2 cellular contexts compared by ENCODE assay signal in genomic region chr14:81252278-81252677, GRCh38.
TF ChIP-seq lines count a peak whose summit lies in the region.

No MANE protein-coding gene starts in this region.

TF ChIP-seq in GM23338, 12 proteins besides CTCF, POLR2A, EP300 and RAD21:
- no peak for TF ChIP-seq ZNF114 (CRISPR knock-in tag; IDR thresholded peaks at IDR 0.05)
- TF ChIP-seq JUNB (IDR thresholded peaks at IDR 0.05; ENCODE audit: unreplicated experiment): no peak
- no peak for TF ChIP-seq ZNF331 (CRISPR knock-in tag; IDR thresholded peaks at IDR 0.05; ENCODE audit: low read depth)
- TF ChIP-seq CREB1 (CRISPR knock-in tag; IDR thresholded peaks at IDR 0.05; ENCODE audit: low read depth): no peak
- TF ChIP-seq, protein P1, sequence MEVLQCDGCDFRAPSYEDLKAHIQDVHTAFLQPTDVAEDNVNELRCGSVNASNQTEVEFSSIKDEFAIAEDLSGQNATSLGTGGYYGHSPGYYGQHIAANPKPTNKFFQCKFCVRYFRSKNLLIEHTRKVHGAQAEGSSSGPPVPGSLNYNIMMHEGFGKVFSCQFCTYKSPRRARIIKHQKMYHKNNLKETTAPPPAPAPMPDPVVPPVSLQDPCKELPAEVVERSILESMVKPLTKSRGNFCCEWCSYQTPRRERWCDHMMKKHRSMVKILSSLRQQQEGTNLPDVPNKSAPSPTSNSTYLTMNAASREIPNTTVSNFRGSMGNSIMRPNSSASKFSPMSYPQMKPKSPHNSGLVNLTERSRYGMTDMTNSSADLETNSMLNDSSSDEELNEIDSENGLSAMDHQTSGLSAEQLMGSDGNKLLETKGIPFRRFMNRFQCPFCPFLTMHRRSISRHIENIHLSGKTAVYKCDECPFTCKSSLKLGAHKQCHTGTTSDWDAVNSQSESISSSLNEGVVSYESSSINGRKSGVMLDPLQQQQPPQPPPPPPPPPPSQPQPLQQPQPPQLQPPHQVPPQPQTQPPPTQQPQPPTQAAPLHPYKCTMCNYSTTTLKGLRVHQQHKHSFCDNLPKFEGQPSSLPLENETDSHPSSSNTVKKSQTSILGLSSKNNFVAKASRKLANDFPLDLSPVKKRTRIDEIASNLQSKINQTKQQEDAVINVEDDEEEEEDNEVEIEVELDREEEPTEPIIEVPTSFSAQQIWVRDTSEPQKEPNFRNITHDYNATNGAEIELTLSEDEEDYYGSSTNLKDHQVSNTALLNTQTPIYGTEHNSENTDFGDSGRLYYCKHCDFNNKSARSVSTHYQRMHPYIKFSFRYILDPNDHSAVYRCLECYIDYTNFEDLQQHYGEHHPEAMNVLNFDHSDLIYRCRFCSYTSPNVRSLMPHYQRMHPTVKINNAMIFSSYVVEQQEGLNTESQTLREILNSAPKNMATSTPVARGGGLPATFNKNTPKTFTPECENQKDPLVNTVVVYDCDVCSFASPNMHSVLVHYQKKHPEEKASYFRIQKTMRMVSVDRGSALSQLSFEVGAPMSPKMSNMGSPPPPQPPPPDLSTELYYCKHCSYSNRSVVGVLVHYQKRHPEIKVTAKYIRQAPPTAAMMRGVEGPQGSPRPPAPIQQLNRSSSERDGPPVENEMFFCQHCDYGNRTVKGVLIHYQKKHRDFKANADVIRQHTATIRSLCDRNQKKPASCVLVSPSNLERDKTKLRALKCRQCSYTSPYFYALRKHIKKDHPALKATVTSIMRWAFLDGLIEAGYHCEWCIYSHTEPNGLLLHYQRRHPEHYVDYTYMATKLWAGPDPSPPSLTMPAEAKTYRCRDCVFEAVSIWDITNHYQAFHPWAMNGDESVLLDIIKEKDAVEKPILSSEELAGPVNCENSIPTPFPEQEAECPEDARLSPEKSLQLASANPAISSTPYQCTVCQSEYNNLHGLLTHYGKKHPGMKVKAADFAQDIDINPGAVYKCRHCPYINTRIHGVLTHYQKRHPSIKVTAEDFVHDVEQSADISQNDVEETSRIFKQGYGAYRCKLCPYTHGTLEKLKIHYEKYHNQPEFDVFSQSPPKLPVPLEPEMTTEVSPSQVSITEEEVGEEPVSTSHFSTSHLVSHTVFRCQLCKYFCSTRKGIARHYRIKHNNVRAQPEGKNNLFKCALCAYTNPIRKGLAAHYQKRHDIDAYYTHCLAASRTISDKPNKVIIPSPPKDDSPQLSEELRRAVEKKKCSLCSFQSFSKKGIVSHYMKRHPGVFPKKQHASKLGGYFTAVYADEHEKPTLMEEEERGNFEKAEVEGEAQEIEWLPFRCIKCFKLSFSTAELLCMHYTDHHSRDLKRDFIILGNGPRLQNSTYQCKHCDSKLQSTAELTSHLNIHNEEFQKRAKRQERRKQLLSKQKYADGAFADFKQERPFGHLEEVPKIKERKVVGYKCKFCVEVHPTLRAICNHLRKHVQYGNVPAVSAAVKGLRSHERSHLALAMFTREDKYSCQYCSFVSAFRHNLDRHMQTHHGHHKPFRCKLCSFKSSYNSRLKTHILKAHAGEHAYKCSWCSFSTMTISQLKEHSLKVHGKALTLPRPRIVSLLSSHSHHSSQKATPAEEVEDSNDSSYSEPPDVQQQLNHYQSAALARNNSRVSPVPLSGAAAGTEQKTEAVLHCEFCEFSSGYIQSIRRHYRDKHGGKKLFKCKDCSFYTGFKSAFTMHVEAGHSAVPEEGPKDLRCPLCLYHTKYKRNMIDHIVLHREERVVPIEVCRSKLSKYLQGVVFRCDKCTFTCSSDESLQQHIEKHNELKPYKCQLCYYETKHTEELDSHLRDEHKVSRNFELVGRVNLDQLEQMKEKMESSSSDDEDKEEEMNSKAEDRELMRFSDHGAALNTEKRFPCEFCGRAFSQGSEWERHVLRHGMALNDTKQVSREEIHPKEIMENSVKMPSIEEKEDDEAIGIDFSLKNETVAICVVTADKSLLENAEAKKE (CRISPR knock-in tag; IDR thresholded peaks at IDR 0.05): no peak
- TF ChIP-seq NANOG (IDR thresholded peaks at IDR 0.05; ENCODE audit: borderline replicate concordance): no peak
- TF ChIP-seq, protein P2, sequence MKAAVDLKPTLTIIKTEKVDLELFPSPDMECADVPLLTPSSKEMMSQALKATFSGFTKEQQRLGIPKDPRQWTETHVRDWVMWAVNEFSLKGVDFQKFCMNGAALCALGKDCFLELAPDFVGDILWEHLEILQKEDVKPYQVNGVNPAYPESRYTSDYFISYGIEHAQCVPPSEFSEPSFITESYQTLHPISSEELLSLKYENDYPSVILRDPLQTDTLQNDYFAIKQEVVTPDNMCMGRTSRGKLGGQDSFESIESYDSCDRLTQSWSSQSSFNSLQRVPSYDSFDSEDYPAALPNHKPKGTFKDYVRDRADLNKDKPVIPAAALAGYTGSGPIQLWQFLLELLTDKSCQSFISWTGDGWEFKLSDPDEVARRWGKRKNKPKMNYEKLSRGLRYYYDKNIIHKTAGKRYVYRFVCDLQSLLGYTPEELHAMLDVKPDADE (IDR thresholded peaks at IDR 0.05): no peak
- TF ChIP-seq STAT1 (IDR thresholded peaks at IDR 0.05; ENCODE audit: unreplicated experiment): no peak
- no peak for TF ChIP-seq POLR2AphosphoS5 (IDR thresholded peaks at IDR 0.05; ENCODE audit: low read depth)
- TF ChIP-seq EZH2 (IDR thresholded peaks at IDR 0.05; ENCODE audit: low read depth, unreplicated experiment): no peak
- TF ChIP-seq REST (IDR thresholded peaks at IDR 0.05; ENCODE audit: unreplicated experiment): no peak
- TF ChIP-seq EZH2phosphoT487 (IDR thresholded peaks at IDR 0.05; ENCODE audit: unreplicated experiment): no peak

TF ChIP-seq in SK-N-SH, 30 proteins besides CTCF, POLR2A, EP300 and RAD21:
- TF ChIP-seq SIN3A (IDR thresholded peaks at IDR 0.05; ENCODE audit: borderline replicate concordance, low read depth, low read length) (no peak), ZBTB33 (IDR thresholded peaks at IDR 0.05; ENCODE audit: borderline replicate concordance, low read depth) (no peak), CHD2 (IDR thresholded peaks at IDR 0.05; ENCODE audit: low read length, partially characterized antibody) (no peak)
